1 cellular context compared by ENCODE assay signal in the genomic region with DNA sequence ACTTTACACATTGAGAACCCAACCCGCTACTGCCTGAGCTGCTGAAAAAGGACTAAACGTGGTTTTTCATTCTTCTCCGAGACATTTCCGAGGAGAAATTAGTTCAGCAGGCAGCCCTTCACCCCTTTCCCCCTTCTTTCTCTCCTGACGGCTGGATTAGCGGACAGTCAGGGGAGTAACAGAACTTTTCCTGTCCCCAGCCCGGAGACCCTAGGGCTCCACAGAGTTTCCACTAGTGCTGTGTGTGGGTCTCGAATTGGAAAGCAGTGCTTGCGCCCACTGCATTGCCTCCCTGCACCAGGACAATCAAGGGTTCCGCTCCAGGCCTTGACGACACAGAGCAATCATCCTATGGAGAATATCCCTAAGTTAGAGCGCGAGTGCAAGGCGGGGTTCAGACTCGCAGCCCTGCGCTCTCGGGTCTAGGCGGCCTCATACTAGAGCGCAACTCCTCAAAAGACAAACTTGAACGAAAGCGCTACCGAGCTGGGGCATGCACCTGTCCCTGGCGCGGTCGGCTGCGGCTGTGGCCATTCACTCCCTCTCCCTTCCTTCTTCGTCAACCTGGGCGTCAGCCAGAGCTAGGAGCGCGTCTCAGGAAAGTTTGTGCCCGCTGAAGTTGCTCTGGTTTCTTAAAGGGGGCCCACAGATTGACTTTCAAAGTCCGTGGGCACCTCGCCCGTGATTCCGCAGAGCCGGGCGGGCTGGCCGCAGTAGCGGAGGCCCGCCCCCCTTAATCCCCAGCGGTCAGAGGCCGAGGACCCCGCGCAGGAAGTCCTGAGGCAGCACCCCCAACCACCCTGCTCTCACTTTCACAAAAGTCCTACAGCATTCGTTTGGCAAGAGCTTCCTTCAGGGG.
TF ChIP-seq lines count a peak whose summit lies in the region.

No MANE protein-coding gene starts in this region.

TF ChIP-seq in IMR-90, 13 proteins besides CTCF, POLR2A, EP300 and RAD21 (continued from another document):
- TF ChIP-seq NFE2L2 (IDR thresholded peaks at IDR 0.05; ENCODE audit: low read depth, low read length) (no peak), SMC3 (IDR thresholded peaks at IDR 0.05; ENCODE audit: low read depth, low read length) (no peak), BHLHE40 (IDR thresholded peaks at IDR 0.05; ENCODE audit: low read depth, low read length) (no peak), MXI1 (IDR thresholded peaks at IDR 0.05; ENCODE audit: borderline replicate concordance, low read depth, low read length) (no peak)
